In genomic region chr11:118691926-118692830, GRCh38 we compare ENCODE assay signal across 9 cellular contexts. TPM values are rescaled to one million over a fixed set of nuclear protein-coding genes. Genes with fewer than 3 reads are reported as not detected.
DNase-seq lines count a peak whose midpoint lies in the region; ATAC-seq and TF ChIP-seq lines count a peak whose summit lies in the region.
"Had no signal": no experiment of that assay in that cellular context is flagged by ENCODE, and none has a peak within 500 bp of the region (broad histone marks: within the 10 kb centered on the region; RNA-seq: fewer than 3 reads in every experiment).

No MANE protein-coding gene starts in this region.

- peak overlapping the region; percentile 79 for H3K27ac ChIP-seq in esophagus (ENCODE audit: low read depth in 2 of 2, low read length in 1 of 2)
- H3K27ac ChIP-seq: neutrophil had no signal

- H3K27me3 ChIP-seq in esophagus (ENCODE audit: control insufficient read depth in 1 of 2, insufficient read depth in 2 of 2, low read length in 2 of 2) = no peaks in the 10 kb centered on the region

- peaks cover 64% of the 10 kb centered on the region for H3K4me1 Mint-ChIP-seq in activated CD8-positive, alpha-beta T cell treated with anti-CD3 and anti-CD28 coated beads for 36 hours (ENCODE audit: low read depth)
- H3K4me1 Mint-ChIP-seq in glutamatergic neuron (ENCODE audit: low read depth, unreplicated experiment) = peaks cover 3% of the 10 kb centered on the region

- H3K27ac Mint-ChIP-seq in activated CD8-positive, alpha-beta T cell treated with anti-CD3 and anti-CD28 coated beads for 36 hours = no peak overlapping the region
- no peak overlapping the region for H3K27ac Mint-ChIP-seq in glutamatergic neuron (ENCODE audit: unreplicated experiment)

- ATAC-seq in HG03196 (IDR thresholded peaks at IDR 0.05; ENCODE audit: unreplicated experiment) = peak; percentile 29
- peak; percentile 57 for ATAC-seq in activated CD8-positive, alpha-beta T cell treated with anti-CD3 and anti-CD28 coated beads for 36 hours

- intact Hi-C loops in activated CD8-positive, alpha-beta T cell treated with anti-CD3 and anti-CD28 coated beads for 36 hours (cut with micrococcal nuclease) = loop anchor here (5.0 kb wide), 1 partner anchor 95 kb away; no protein-coding TSS in a partner anchor

- H3K9me3 Mint-ChIP-seq in activated CD8-positive, alpha-beta T cell treated with anti-CD3 and anti-CD28 coated beads for 36 hours = no peaks in the 10 kb centered on the region
- peaks cover 12% of the 10 kb centered on the region for H3K9me3 Mint-ChIP-seq in glutamatergic neuron (ENCODE audit: unreplicated experiment)

- peaks cover 0 to 23% of the 10 kb centered on the region in 2 donors for H3K4me1 ChIP-seq in esophagus (ENCODE audit: control insufficient read depth in 2 of 2, insufficient read depth in 2 of 2, low read length in 1 of 2)

- TF ChIP-seq CTCF in activated CD8-positive, alpha-beta T cell treated with anti-CD3 and anti-CD28 coated beads for 36 hours (IDR thresholded peaks at IDR 0.05) = no peak
- no peak for TF ChIP-seq CTCF in glutamatergic neuron (IDR thresholded peaks at IDR 0.05; ENCODE audit: partially characterized antibody, unreplicated experiment)

- no peaks in the 10 kb centered on the region for H3K36me3 ChIP-seq in esophagus (ENCODE audit: control insufficient read depth in 2 of 2, insufficient read depth in 2 of 2, low read length in 1 of 2)
- H3K36me3 ChIP-seq: neutrophil had no signal

- WGBS in esophagus, 2 donors = 39 to 46% methylated on average over 15 of the region's 15 CpGs

- H3K9me3 ChIP-seq in esophagus (ENCODE audit: control insufficient read depth in 2 of 2, insufficient read depth in 1 of 2, low read depth in 1 of 2, low read length in 1 of 2) = no peaks in the 10 kb centered on the region
- H3K9me3 ChIP-seq: neutrophil had no signal

- peaks cover 4% of the 10 kb centered on the region for H3K27me3 Mint-ChIP-seq in activated CD8-positive, alpha-beta T cell treated with anti-CD3 and anti-CD28 coated beads for 36 hours
- H3K27me3 Mint-ChIP-seq in glutamatergic neuron (ENCODE audit: unreplicated experiment) = peaks cover 15% of the 10 kb centered on the region

- no peak overlapping the region for H3K4me3 ChIP-seq in esophagus (ENCODE audit: low read depth in 1 of 2, low read length in 2 of 2)

- no peaks in the 10 kb centered on the region for H3K36me3 Mint-ChIP-seq in activated CD8-positive, alpha-beta T cell treated with anti-CD3 and anti-CD28 coated beads for 36 hours (ENCODE audit: low read depth)
- no peaks in the 10 kb centered on the region for H3K36me3 Mint-ChIP-seq in glutamatergic neuron (ENCODE audit: unreplicated experiment)

- POLR2A ChIA-PET in activated CD8-positive, alpha-beta T cell treated with anti-CD3 and anti-CD28 coated beads for 36 hours (lab: Charles Lee) = interaction anchor here (0.6 to 1.3 kb wide), 4 partner anchors 98 to 321 kb away, joined by 3 read pairs; partner anchors contain the start of gene DDX6

- CTCF ChIA-PET in activated CD8-positive, alpha-beta T cell treated with anti-CD3 and anti-CD28 coated beads for 36 hours (lab: Charles Lee) = interaction anchor here (0.7 to 5.2 kb wide), 8 partner anchors 12 to 238 kb away, joined by 3 to 80 read pairs (median 3); partner anchors contain the start of gene DDX6

- DNase-seq in activated CD8-positive, alpha-beta T cell treated with anti-CD3 and anti-CD28 coated beads for 36 hours = peak; percentile 85
- DNase-seq in stimulated activated CD8-positive, alpha-beta memory T cell treated with anti-CD3 and anti-CD28 coated beads, Interleukin-12 subunit alpha, Interleukin-12 subunit beta, amount 100 ng/mL, for 4 hours (ENCODE audit: low read depth) = peak; percentile 51
- DNase-seq in glutamatergic neuron (no peak), NCI-H2081 treated with DMSO at 0.1 percent for 48 hours (lab: John Stamatoyannopoulos, UW) (no peak), NCI-H69 (lab: John Stamatoyannopoulos, UW) (no peak), NOMO-1 treated with DMSO at 0.1 percent for 48 hours (lab: John Stamatoyannopoulos, UW; ENCODE audit: unreplicated experiment) (no peak)

- no peak overlapping the region for H3K4me3 Mint-ChIP-seq in activated CD8-positive, alpha-beta T cell treated with anti-CD3 and anti-CD28 coated beads for 36 hours
- no peak overlapping the region for H3K4me3 Mint-ChIP-seq in glutamatergic neuron (ENCODE audit: unreplicated experiment)

RNA-seq across cellular contexts. Expression of gene TREH, which starts 12.7 kb away (rescaled TPM):
- total RNA-seq in activated CD8-positive, alpha-beta T cell treated with anti-CD3 and anti-CD28 coated beads for 36 hours = not detected
- 1 to 10 TPM in 1 of 2 donors, under 1 TPM in 1; 0.54 to 5.8 TPM for polyA plus RNA-seq in esophagus
- total RNA-seq in glutamatergic neuron (ENCODE audit: unreplicated experiment) = not detected

Comparison
In these comparisons a context has a peak if more than half of its experiments do, and no peak if none do; other contexts are left out.
1. DNase-seq: peak in activated CD8-positive, alpha-beta T cell treated with anti-CD3 and anti-CD28 coated beads for 36 hours (single experiment) and stimulated activated CD8-positive, alpha-beta memory T cell treated with anti-CD3 and anti-CD28 coated beads, Interleukin-12 subunit alpha, Interleukin-12 subunit beta, amount 100 ng/mL, for 4 hours (single experiment); none in glutamatergic neuron (single experiment), NCI-H2081 treated with DMSO at 0.1 percent for 48 hours (single experiment), NCI-H69 (single experiment) and NOMO-1 treated with DMSO at 0.1 percent for 48 hours (single experiment).